ENCODE assay signal across 8 cellular contexts in the genomic region with DNA sequence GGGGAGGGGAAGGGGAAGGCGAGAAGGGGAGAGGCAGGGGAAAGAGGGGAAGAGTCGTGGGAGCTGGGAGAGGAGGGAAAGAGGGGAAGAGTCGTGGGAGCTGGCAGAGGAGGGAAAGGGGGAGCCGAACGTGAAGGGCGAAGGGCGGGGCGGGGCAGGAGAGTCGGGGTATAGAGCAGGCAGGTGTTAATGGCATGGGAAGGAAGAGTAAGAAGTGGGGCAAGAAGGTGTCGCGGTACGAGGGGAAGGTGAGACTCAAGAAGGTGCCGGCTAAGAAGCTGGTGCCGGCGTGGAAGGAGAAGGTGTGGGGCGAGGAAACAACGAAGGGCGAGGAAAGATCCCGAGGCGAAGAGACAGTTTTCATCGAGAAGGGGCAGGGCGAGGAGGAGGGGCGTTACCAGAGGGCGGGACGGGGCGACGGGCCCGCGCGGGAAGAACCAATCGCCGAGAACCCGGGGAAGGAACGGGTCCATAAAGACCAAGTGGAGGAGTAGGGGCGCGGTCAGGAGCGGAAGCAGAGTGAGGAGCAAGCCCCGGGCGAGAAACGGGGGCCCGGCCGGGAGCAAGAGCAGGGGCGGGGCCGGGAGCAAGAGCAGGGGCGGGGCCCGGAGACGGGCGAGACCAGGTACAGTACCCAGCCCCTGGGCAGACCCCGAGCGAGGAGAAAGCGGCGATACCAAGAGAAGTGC. TPM values are rescaled to one million over a fixed set of nuclear protein-coding genes. Genes with fewer than 3 reads are reported as not detected.
DNase-seq lines count a peak whose midpoint lies in the region; ATAC-seq, FAIRE-seq and TF ChIP-seq lines count a peak whose summit lies in the region.

No MANE protein-coding gene starts in this region.

- DNase-seq in Calu3, result peak; percentile 99
- DNase-seq in NT2/D1 (ENCODE audit: low read depth, low spot score), result peak; percentile 73
- peak; percentile 90 for DNase-seq in activated CD8-positive, alpha-beta memory T cell treated with anti-CD3 and anti-CD28 coated beads, Interleukin-2, amount 50 U/mL, for 24 hours (ENCODE audit: extremely low read depth)
- peak; percentile 87 to 94 for DNase-seq in mesothelial cell of epicardium (ENCODE audit: low spot score in 2 of 2, unreplicated experiment in 2 of 2)
- DNase-seq in stimulated activated CD8-positive, alpha-beta memory T cell treated with anti-CD3 and anti-CD28 coated beads, Interleukin-15, amount 100 ng/mL, for 24 hours (ENCODE audit: low read depth), result peak; percentile 80

- CTCF ChIA-PET in Calu3 (lab: Charles Lee), result interaction anchor here (0.6 to 1.6 kb wide), 11 partner anchors 26 to 429 kb away, joined by 3 to 22 read pairs (median 4); partner anchors contain the start of genes GGN, PSMD8, SIPA1L3 and SPINT2

- peak; percentile 89 for FAIRE-seq in endometrium (lab: Jason Lieb, UNC)

- H3K4me1 Mint-ChIP-seq in Calu3 (ENCODE audit: low read depth, unreplicated experiment) (peaks cover 19% of the 10 kb centered on the region), mesothelial cell of epicardium (peaks cover 15% of the 10 kb centered on the region)

- H3K27ac Mint-ChIP-seq in Calu3 (ENCODE audit: unreplicated experiment), result peak overlapping the region; percentile 79
- H3K27ac Mint-ChIP-seq in mesothelial cell of epicardium, result peak overlapping the region; percentile 99

- intact Hi-C loops in Calu3 (cut with micrococcal nuclease; ENCODE audit: unreplicated experiment), result loop anchor here (1.0 to 2.0 kb wide), 3 partner anchors 38 to 101 kb away; partner anchors contain the start of gene PSMD8

- H3K27me3 ChIP-seq in HUES6 (ENCODE audit: control insufficient read depth, insufficient read depth, low read length) (no peaks in the 10 kb centered on the region), NT2/D1 (ENCODE audit: insufficient read depth, insufficient read length) (no peaks in the 10 kb centered on the region)

- no peaks in the 10 kb centered on the region for H3K36me3 ChIP-seq in HUES6 (ENCODE audit: control insufficient read depth, insufficient read depth, low read length)
- H3K36me3 ChIP-seq in NT2/D1 (ENCODE audit: insufficient read depth, insufficient read length, low read length), result no peaks in the 10 kb centered on the region

- H3K9me3 ChIP-seq in HUES6 (ENCODE audit: control insufficient read depth, insufficient read depth, low read depth, low read length), result no peaks in the 10 kb centered on the region
- H3K9me3 ChIP-seq in NT2/D1 (ENCODE audit: insufficient read depth, low read length), result no peaks in the 10 kb centered on the region

- H3K4me3 ChIP-seq in HUES6 (ENCODE audit: low read depth, low read length) (peak overlapping the region; percentile 77), NT2/D1 (ENCODE audit: insufficient read length, low read depth) (peak overlapping the region; percentile 46)

- ATAC-seq in GM21423 (IDR thresholded peaks at IDR 0.05; ENCODE audit: unreplicated experiment), result peak; percentile 61

- no peak overlapping the region for H3K27ac ChIP-seq in HUES6 (ENCODE audit: low read depth, low read length)

- H3K9me3 Mint-ChIP-seq in Calu3 (ENCODE audit: low read depth, unreplicated experiment), result no peaks in the 10 kb centered on the region
- H3K9me3 Mint-ChIP-seq in mesothelial cell of epicardium, result no peaks in the 10 kb centered on the region

- H3K4me1 ChIP-seq in HUES6 (ENCODE audit: control insufficient read depth, insufficient read depth, low read length) (peaks cover 11% of the 10 kb centered on the region), NT2/D1 (ENCODE audit: insufficient read depth, insufficient read length) (peaks cover 3% of the 10 kb centered on the region)

- H3K4me3 Mint-ChIP-seq in Calu3 (ENCODE audit: low read depth, unreplicated experiment), result peak overlapping the region; percentile 88
- H3K4me3 Mint-ChIP-seq in mesothelial cell of epicardium, result peak overlapping the region; percentile 87

- no peaks in the 10 kb centered on the region for H3K27me3 Mint-ChIP-seq in Calu3 (ENCODE audit: unreplicated experiment)
- no peaks in the 10 kb centered on the region for H3K27me3 Mint-ChIP-seq in mesothelial cell of epicardium (ENCODE audit: low read depth)

- H3K36me3 Mint-ChIP-seq in Calu3 (ENCODE audit: insufficient read depth, unreplicated experiment), result peaks cover 21% of the 10 kb centered on the region
- H3K36me3 Mint-ChIP-seq in mesothelial cell of epicardium, result peaks cover 4% of the 10 kb centered on the region

- BruUV-seq in Calu3 (replicated peaks; lab: Mats Ljungman, UMichigan), result no TSS peak

- H3K9ac ChIP-seq in HUES6 (ENCODE audit: low read length) (no peak overlapping the region), NT2/D1 (ENCODE audit: insufficient read length, low read depth) (peak overlapping the region; percentile 61)

- no peak for TF ChIP-seq CTCF in Calu3 (IDR thresholded peaks at IDR 0.05; ENCODE audit: unreplicated experiment)
- no peak for TF ChIP-seq CTCF in mesothelial cell of epicardium (IDR thresholded peaks at IDR 0.05; ENCODE audit: unreplicated experiment)

RNA-seq across cellular contexts. Expression of gene CATSPERG, which starts 0.5 kb away (rescaled TPM):
- total RNA-seq in Calu3 (2022) (9.7 and 11.9 TPM in 2 replicates), mesothelial cell of epicardium (26.4 to 30.3 TPM (median 26.6 TPM) in 3 replicates)

RNA-seq across cellular contexts. Expression of gene KCNK6, which starts 16.4 kb away (rescaled TPM):
- 3.6 and 4.2 TPM in 2 replicates for total RNA-seq in Calu3 (2022)
- 2.8 to 2.9 TPM (median 2.9 TPM) in 3 replicates for total RNA-seq in mesothelial cell of epicardium

RNA-seq across cellular contexts. Expression of gene YIF1B, which starts 20.3 kb away (rescaled TPM):
- total RNA-seq in Calu3 (2022), result 45.0 and 45.4 TPM in 2 replicates
- 29.9 to 34.1 TPM (median 31.5 TPM) in 3 replicates for total RNA-seq in mesothelial cell of epicardium

RNA-seq across cellular contexts. Expression of gene C19orf33, which starts 32.0 kb away (rescaled TPM):
- 189 and 234 TPM in 2 replicates for total RNA-seq in Calu3 (2022)
- 4.2 to 5.9 TPM (median 4.6 TPM) in 3 replicates for total RNA-seq in mesothelial cell of epicardium

RNA-seq across cellular contexts. Expression of gene PSMD8, which starts 38.3 kb away (rescaled TPM):
- total RNA-seq in Calu3 (2022) (226 and 233 TPM in 2 replicates), mesothelial cell of epicardium (131 to 144 TPM (median 135 TPM) in 3 replicates)
